1 cellular context compared by ENCODE assay signal in genomic region chr12:106058256-106059182, GRCh38.
TF ChIP-seq lines count a peak whose summit lies in the region.

No MANE protein-coding gene starts in this region.

TF ChIP-seq in GM23338, 12 proteins besides CTCF, POLR2A, EP300 and RAD21 (continued from another document):
- TF ChIP-seq REST (IDR thresholded peaks at IDR 0.05; ENCODE audit: unreplicated experiment) (no peak), ZNF114 (CRISPR knock-in tag; IDR thresholded peaks at IDR 0.05) (no peak), POLR2AphosphoS5 (IDR thresholded peaks at IDR 0.05; ENCODE audit: low read depth) (no peak), ETS1 (IDR thresholded peaks at IDR 0.05) (no peak), EZH2phosphoT487 (IDR thresholded peaks at IDR 0.05; ENCODE audit: unreplicated experiment) (no peak), NANOG (IDR thresholded peaks at IDR 0.05; ENCODE audit: borderline replicate concordance) (no peak), CREB1 (CRISPR knock-in tag; IDR thresholded peaks at IDR 0.05; ENCODE audit: low read depth) (no peak), ZNF331 (CRISPR knock-in tag; IDR thresholded peaks at IDR 0.05; ENCODE audit: low read depth) (no peak), EZH2 (IDR thresholded peaks at IDR 0.05; ENCODE audit: low read depth, unreplicated experiment) (no peak)
